In genomic region chr14:68981539-68981976, GRCh38 we compare ENCODE assay signal across 13 cellular contexts. TPM values are rescaled to one million over a fixed set of nuclear protein-coding genes. Genes with fewer than 3 reads are reported as not detected.
DNase-seq lines count a peak whose midpoint lies in the region; ATAC-seq and TF ChIP-seq lines count a peak whose summit lies in the region.
"Had no signal": no experiment of that assay in that cellular context is flagged by ENCODE, and none has a peak within 500 bp of the region (broad histone marks: within the 10 kb centered on the region; RNA-seq: fewer than 3 reads in every experiment).

No MANE protein-coding gene starts in this region.

- H3K27ac ChIP-seq in MM.1S (ENCODE audit: low read length), result no peak overlapping the region
- H3K27ac ChIP-seq: C4-2B had no signal

- H3K9ac ChIP-seq in adipocyte (ENCODE audit: low read length) (peak overlapping the region; percentile 7), MM.1S (ENCODE audit: low read length) (no peak overlapping the region)

- H3K9me3 ChIP-seq in adipocyte (ENCODE audit: control insufficient read depth, low read length), result no peaks in the 10 kb centered on the region
- no peaks in the 10 kb centered on the region for H3K9me3 ChIP-seq in MM.1S (replicated peaks; ENCODE audit: insufficient read depth, low read length)

- TF ChIP-seq CTCF in fibroblast of villous mesenchyme (IDR thresholded peaks at IDR 0.05; ENCODE audit: insufficient read depth, low read depth, low read length) (no peak), MM.1S (IDR thresholded peaks at IDR 0.05; ENCODE audit: low read length) (no peak)

- H3K4me3 ChIP-seq in adipocyte (ENCODE audit: low read length), result no peak overlapping the region
- no peak overlapping the region for H3K4me3 ChIP-seq in fibroblast of villous mesenchyme (ENCODE audit: low read depth, low read length)
- H3K4me3 ChIP-seq in skeletal muscle cell (ENCODE audit: low read depth, low read length), result no peak overlapping the region
- H3K4me3 ChIP-seq in MM.1S (ENCODE audit: low read length), result no peak overlapping the region
- H3K4me3 ChIP-seq: GM23338 had no signal

- no peak for ATAC-seq in GM19395 (IDR thresholded peaks at IDR 0.05; ENCODE audit: unreplicated experiment)
- ATAC-seq: GM23338 had no signal

- H3K4me1 ChIP-seq in adipocyte (ENCODE audit: control insufficient read depth, insufficient read depth, low read length) (peaks cover 40% of the 10 kb centered on the region), MM.1S (ENCODE audit: low read length) (no peaks in the 10 kb centered on the region)

- no peaks in the 10 kb centered on the region for H3K27me3 ChIP-seq in adipocyte (replicated peaks; ENCODE audit: control insufficient read depth, insufficient read depth, low read length)
- H3K27me3 ChIP-seq in MM.1S (replicated peaks; ENCODE audit: insufficient read depth, low read length), result no peaks in the 10 kb centered on the region

- H4K20me1 ChIP-seq in MM.1S (ENCODE audit: insufficient read depth, low read length), result no peaks in the 10 kb centered on the region

- H3K79me2 ChIP-seq in MM.1S (ENCODE audit: low read length), result no peaks in the 10 kb centered on the region

- no peak overlapping the region for H3K4me2 ChIP-seq in MM.1S (ENCODE audit: low read depth, low read length)

- H3K36me3 ChIP-seq in adipocyte (ENCODE audit: control insufficient read depth, insufficient read depth, low read length, severe bottlenecking) (no peaks in the 10 kb centered on the region), MM.1S (replicated peaks; ENCODE audit: insufficient read depth, low read length) (no peaks in the 10 kb centered on the region)

- no peaks in the 10 kb centered on the region for H3K9me2 ChIP-seq in MM.1S (replicated peaks; ENCODE audit: insufficient read depth, low read length)

- no peaks in the 10 kb centered on the region for H3F3A ChIP-seq in MM.1S (ENCODE audit: insufficient read depth, low read length)

- no peak overlapping the region for H2AFZ ChIP-seq in MM.1S (ENCODE audit: low read length)
- H2AFZ ChIP-seq: GM23338 had no signal

- DNase-seq in ELR (ENCODE audit: low read depth) (peak; percentile 79), adipocyte (ENCODE audit: low read depth) (peak; percentile 75), fibroblast of villous mesenchyme (ENCODE audit: low read depth) (peak; percentile 84), skeletal muscle cell (ENCODE audit: low read depth) (peak; percentile 65), NCI-H2227 treated with DMSO at 0.1 percent for 48 hours (lab: John Stamatoyannopoulos, UW) (no peak), MM.1S (no peak)
- no peak for DNase-seq in effector CD8-positive, alpha-beta T cell (lab: John Stamatoyannopoulos, UW)
- DNase-seq: NCI-H2029; RPMI8226; stimulated activated naive CD4-positive, alpha-beta T cell treated with Interleukin-2 at 50 U/mL for 16 hours had no signal

RNA-seq across cellular contexts. Expression of gene ACTN1, which starts 2.5 kb away (rescaled TPM):
- total RNA-seq in fibroblast of villous mesenchyme, result 768 and 1,023 TPM in 2 replicates

Comparison
In these comparisons a context has a peak if more than half of its experiments do, and no peak if none do; other contexts are left out.
1. DNase-seq: peak in ELR (single experiment), adipocyte (single experiment), fibroblast of villous mesenchyme (single experiment) and skeletal muscle cell (single experiment); none in effector CD8-positive, alpha-beta T cell (single experiment), NCI-H2227 treated with DMSO at 0.1 percent for 48 hours (single experiment) and MM.1S (single experiment).